In genomic region chr13:99971576-99972189, GRCh38 we compare ENCODE assay signal across 10 cellular contexts. TPM values are rescaled to one million over a fixed set of nuclear protein-coding genes. Genes with fewer than 3 reads are reported as not detected.
DNase-seq lines count a peak whose midpoint lies in the region; ATAC-seq and TF ChIP-seq lines count a peak whose summit lies in the region.
"Had no signal": no experiment of that assay in that cellular context is flagged by ENCODE, and none has a peak within 500 bp of the region (broad histone marks: within the 10 kb centered on the region; RNA-seq: fewer than 3 reads in every experiment).

TSS of gene ZIC5 (minus strand) at chr13:99971767. CDS start at chr13:99971603, 164 bp downstream.

- H3K27me3 ChIP-seq in colonic mucosa: peaks cover 92% of the 10 kb centered on the region

- no peaks in the 10 kb centered on the region for H3K9me3 ChIP-seq in colonic mucosa

- no peak within 1 kb of the TSS for H3K27ac ChIP-seq in colonic mucosa

- ATAC-seq in GM18498 (IDR thresholded peaks at IDR 0.05; ENCODE audit: unreplicated experiment) (no peak), GM21367 (IDR thresholded peaks at IDR 0.05; ENCODE audit: unreplicated experiment) (no peak)

- peak within 1 kb of the TSS; percentile 19 for H3K4me3 ChIP-seq in colonic mucosa

- H3K9ac ChIP-seq in colonic mucosa (ENCODE audit: low read depth in 2 of 2, low read length in 2 of 2): no peak within 1 kb of the TSS

- peak; percentile 67 for DNase-seq in DMS 273 (lab: John Stamatoyannopoulos, UW; ENCODE audit: unreplicated experiment)
- DNase-seq in DMS 273 treated with DMSO at 0.1 percent for 48 hours (lab: John Stamatoyannopoulos, UW): no peak
- peak; percentile 60 for DNase-seq in NCI-H510A treated with DMSO at 0.1 percent for 48 hours (lab: John Stamatoyannopoulos, UW)
- peak; percentile 14 for DNase-seq in colonic mucosa
- peak in 6 of 10 donors; percentile 46 to 88 (median 72) for DNase-seq in posterior cingulate gyrus
- no peak for DNase-seq in glomerular visceral epithelial cell (ENCODE audit: extremely low spot score)
- DNase-seq: activated gamma-delta T cell treated with Interleukin-2 at 50 U/mL for 16 hours, MM.1S had no signal

- peaks cover 9% of the 10 kb centered on the region for H3K4me1 ChIP-seq in colonic mucosa

- no peak for TF ChIP-seq CTCF in colonic mucosa (IDR thresholded peaks at IDR 0.05)

- intact Hi-C loops in colonic mucosa (cut with DNase I): no loop called here
- intact Hi-C loops in posterior cingulate gyrus (cut with DNase I): no loop called here

- H3K36me3 ChIP-seq in colonic mucosa: no peaks in the 10 kb centered on the region

RNA-seq across cellular contexts. Expression of gene ZIC5, which starts in this region (rescaled TPM):
- total RNA-seq in colonic mucosa: under 1 TPM in 1 of 2 donors, not detected in 1; 0.10 TPM

Comparison
In these comparisons a context has a peak if more than half of its experiments do, and no peak if none do; other contexts are left out.
1. DNase-seq: peak in DMS 273 (single experiment), NCI-H510A treated with DMSO at 0.1 percent for 48 hours (single experiment) and posterior cingulate gyrus (6 of 10); none in DMS 273 treated with DMSO at 0.1 percent for 48 hours (single experiment) and glomerular visceral epithelial cell (single experiment).
2. Peak in DNase-seq and H3K4me3 ChIP-seq in colonic mucosa; RNA of the gene not detected or under 1 TPM.